ENCODE assay signal across 16 cellular contexts in the genomic region with DNA sequence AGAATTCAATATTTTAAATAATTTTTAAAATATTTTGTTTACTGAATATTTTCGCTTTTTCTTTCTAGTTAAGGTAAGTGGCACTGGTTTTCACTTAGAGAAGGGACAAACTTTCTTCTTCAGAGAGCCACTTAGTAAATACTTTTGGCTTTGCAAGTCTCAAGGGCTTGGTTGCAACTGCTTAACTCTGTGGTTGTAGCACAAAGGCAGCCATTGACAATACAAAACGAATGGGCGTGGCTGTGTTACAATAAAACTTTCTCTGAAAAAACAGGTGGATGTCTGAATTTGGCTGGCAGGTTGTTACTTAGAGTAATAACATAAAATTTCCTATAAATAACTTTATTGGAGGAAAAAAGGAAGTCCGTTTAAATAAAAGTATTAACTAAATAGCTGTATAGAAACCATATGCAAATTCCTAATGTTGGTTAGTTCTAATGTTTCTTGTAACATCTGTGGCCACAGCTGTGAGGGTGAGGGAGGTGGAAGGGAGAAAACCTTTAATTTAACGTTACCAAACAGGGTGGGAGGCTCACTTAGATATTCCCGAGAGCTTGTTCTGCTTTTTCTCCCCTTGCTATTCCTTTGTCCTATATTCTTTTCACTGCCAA.
DNase-seq lines count a peak whose midpoint lies in the region; ATAC-seq lines count a peak whose summit lies in the region.
"Had no signal": no experiment of that assay in that cellular context is flagged by ENCODE, and none has a peak within 500 bp of the region (broad histone marks: within the 10 kb centered on the region; RNA-seq: fewer than 3 reads in every experiment).

No MANE protein-coding gene starts in this region.

- peak overlapping the region; percentile 69 for H3K4me2 ChIP-seq in BLaER1

- H3K9ac ChIP-seq in BLaER1: no peak overlapping the region

- DNase-seq in HCEC 1CT (no peak), SW 1271 (lab: John Stamatoyannopoulos, UW) (no peak), SIG-M5 treated with dmso at 0.1 percent for 504 hours (lab: John Stamatoyannopoulos, UW; ENCODE audit: unreplicated experiment) (no peak)
- DNase-seq in activated CD4-positive, alpha-beta T cell treated with anti-CD3 and anti-CD28 coated beads, Interleukin-2, amount 50 U/mL, for 48 hours: no peak
- DNase-seq: activated CD4-positive, alpha-beta memory T cell treated with anti-CD3 and anti-CD28 coated beads for 36 hours; Caco-2; heart left ventricle; HFFc6; NCI-H187 treated with DMSO at 0.1 percent for 48 hours; ovary; Right ventricle myocardium superior; spleen had no signal

- H3K4me1 ChIP-seq in BLaER1: peaks cover 41% of the 10 kb centered on the region
- H3K4me1 ChIP-seq: Caco-2 had no signal

- H3K9me3 ChIP-seq in BLaER1: no peaks in the 10 kb centered on the region
- H3K9me3 ChIP-seq: Caco-2, heart left ventricle, ovary, spleen had no signal

- H3K27ac ChIP-seq in BLaER1: peak overlapping the region; percentile 22; the same call in 1 of the 2 replicates
- H3K27ac ChIP-seq: heart left ventricle, spleen had no signal

- H4K20me1 ChIP-seq in BLaER1: no peaks in the 10 kb centered on the region

- H3K4me3 ChIP-seq in BLaER1: no peak overlapping the region
- H3K4me3 ChIP-seq: heart left ventricle, ovary, spleen had no signal

- H3K36me3 ChIP-seq in BLaER1: no peaks in the 10 kb centered on the region
- H3K36me3 ChIP-seq: heart left ventricle, ovary, spleen had no signal

- no peaks in the 10 kb centered on the region for H3K27me3 ChIP-seq in BLaER1
- H3K27me3 ChIP-seq: heart left ventricle, ovary, spleen had no signal

- ATAC-seq in GM19351 (IDR thresholded peaks at IDR 0.05; ENCODE audit: unreplicated experiment) (peak; percentile 85), HG02678 (IDR thresholded peaks at IDR 0.05; ENCODE audit: unreplicated experiment) (peak; percentile 80), HG03558 (IDR thresholded peaks at IDR 0.05; ENCODE audit: extremely low read depth, unreplicated experiment) (peak; percentile 59)
- ATAC-seq: heart left ventricle had no signal
